Comparison of ENCODE assay signal across 8 cellular contexts in the genomic region with DNA sequence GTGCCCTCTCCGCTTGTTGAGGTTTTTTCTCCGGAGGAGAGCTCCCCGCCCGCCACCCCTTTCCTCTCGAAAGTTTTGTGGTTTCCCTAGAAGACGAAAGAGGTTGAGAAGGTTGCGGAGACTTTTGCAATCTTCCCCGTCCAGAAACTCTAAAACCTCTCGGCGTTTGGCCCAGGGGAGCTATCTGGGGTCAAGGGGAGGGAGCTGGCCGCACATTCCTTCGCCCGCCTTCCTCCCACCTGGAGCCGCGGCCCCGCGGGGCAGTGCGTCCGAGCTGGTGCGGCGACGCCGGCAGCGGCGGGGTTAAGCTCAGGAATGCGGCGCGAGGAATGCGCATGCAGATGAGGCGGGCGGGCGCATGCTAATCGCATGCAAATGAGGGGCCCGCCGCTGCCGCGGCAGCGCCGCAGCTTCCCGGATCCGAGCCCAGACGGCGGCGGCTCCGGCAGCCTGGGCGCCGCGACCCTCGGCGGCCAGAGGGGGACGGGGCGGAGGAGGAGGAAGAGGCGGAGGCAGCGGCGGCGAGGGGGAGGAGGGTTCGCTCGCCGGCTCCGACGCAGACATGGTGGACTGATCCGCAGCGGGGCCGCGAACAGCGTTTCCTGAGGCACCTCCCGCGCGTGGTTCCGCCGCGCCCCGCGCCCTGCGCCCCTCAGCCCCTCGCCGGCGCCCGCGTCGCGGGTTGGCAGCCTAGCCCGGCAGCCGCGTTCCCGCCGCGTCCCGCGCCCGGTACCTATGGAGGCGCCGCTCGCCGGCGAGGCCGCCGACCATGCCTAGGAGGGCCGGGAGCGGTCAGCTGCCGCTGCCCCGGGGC. TPM values are rescaled to one million over a fixed set of nuclear protein-coding genes. Genes with fewer than 3 reads are reported as not detected.
A peak's percentile ranks its signal among the peaks of the same experiment; 100 is the strongest.
DNase-seq lines count a peak whose midpoint lies in the region; ATAC-seq and TF ChIP-seq lines count a peak whose summit lies in the region.

A gene (plus strand): TSS at position 535 of the 814 bp plus-strand sequence. CDS start 235 bp downstream, at position 770.

- no peaks in the 10 kb centered on the region for H3K4me1 Mint-ChIP-seq in activated T-helper 17 cell treated with anti-CD3 and anti-CD28 coated beads, Interleukin-2, amount 50 U/mL, for 72 hours

- peak within 1 kb of the TSS; percentile 78 to 96 (median 82) for H3K4me3 ChIP-seq in esophagus squamous epithelium
- peak within 1 kb of the TSS; percentile 68 to 78 for H3K4me3 ChIP-seq in mucosa of rectum (ENCODE audit: low read length in 2 of 2)

- peak; percentile 92 for DNase-seq in ACHN
- DNase-seq in RKO (ENCODE audit: low spot score): peak; percentile 93
- DNase-seq in esophagus squamous epithelium (lab: John Stamatoyannopoulos, UW): peak; percentile 12
- peak; percentile 47 for DNase-seq in stimulated activated CD8-positive, alpha-beta memory T cell treated with anti-CD3 and anti-CD28 coated beads, Interleukin-4, amount 100 ng/mL, for 24 hours (ENCODE audit: low read depth)

- peak within 1 kb of the TSS; percentile 32 to 67 for H3K9ac ChIP-seq in mucosa of rectum (ENCODE audit: low read depth in 1 of 2, low read length in 2 of 2)

- H3K4me1 ChIP-seq in esophagus squamous epithelium (peaks cover 7 to 63% (median 10%) of the 10 kb centered on the region in 3 donors), mucosa of rectum (ENCODE audit: control insufficient read depth in 2 of 2, insufficient read depth in 2 of 2, low read length in 2 of 2) (peaks cover 7 to 10% of the 10 kb centered on the region in 2 donors)

- in situ Hi-C loops in ACHN (cut with HindIII; ENCODE audit: low pct_ligation_motif_present, low pct_unique_long_range_greater_than_20kb, low sequenced_read_pairs): no loop called here

- H3K27ac Mint-ChIP-seq in activated T-helper 17 cell treated with anti-CD3 and anti-CD28 coated beads, Interleukin-2, amount 50 U/mL, for 72 hours: no peak within 1 kb of the TSS

- peak in 3 of 4 donors; percentile 23 to 78 (median 74) for TF ChIP-seq POLR2A in esophagus squamous epithelium (IDR thresholded peaks at IDR 0.05)

- 0% methylated on average over 12 to 28 of the region's 102 CpGs for WGBS in esophagus squamous epithelium, 2 donors

- H3K27me3 Mint-ChIP-seq in activated T-helper 17 cell treated with anti-CD3 and anti-CD28 coated beads, Interleukin-2, amount 50 U/mL, for 72 hours: peaks cover 26% of the 10 kb centered on the region

- H3K36me3 ChIP-seq in esophagus squamous epithelium (no peaks in the 10 kb centered on the region), mucosa of rectum (ENCODE audit: control insufficient read depth in 2 of 2, insufficient read depth in 2 of 2, low read length in 2 of 2) (no peaks in the 10 kb centered on the region)

- H3K9me3 ChIP-seq in esophagus squamous epithelium: no peaks in the 10 kb centered on the region
- H3K9me3 ChIP-seq in mucosa of rectum (ENCODE audit: control insufficient read depth in 2 of 2, low read length in 2 of 2): no peaks in the 10 kb centered on the region

- ATAC-seq in GM19043 (IDR thresholded peaks at IDR 0.05; ENCODE audit: low read depth, unreplicated experiment) (peak; percentile 65), HG03520 (IDR thresholded peaks at IDR 0.05; ENCODE audit: unreplicated experiment) (peak; percentile 42)
- peak; percentile 82 for ATAC-seq in activated T-helper 17 cell treated with anti-CD3 and anti-CD28 coated beads, Interleukin-2, amount 50 U/mL, for 72 hours (replicated peaks)

- peak within 1 kb of the TSS; percentile 81 for H3K4me3 Mint-ChIP-seq in activated T-helper 17 cell treated with anti-CD3 and anti-CD28 coated beads, Interleukin-2, amount 50 U/mL, for 72 hours

- peak within 1 kb of the TSS; percentile 91 to 98 (median 96) for H3K27ac ChIP-seq in esophagus squamous epithelium
- peak within 1 kb of the TSS; percentile 73 to 85 for H3K27ac ChIP-seq in mucosa of rectum (ENCODE audit: low read depth in 2 of 2, low read length in 2 of 2)

- H3K36me3 Mint-ChIP-seq in activated T-helper 17 cell treated with anti-CD3 and anti-CD28 coated beads, Interleukin-2, amount 50 U/mL, for 72 hours (ENCODE audit: low read depth): peaks cover 7% of the 10 kb centered on the region

- H3K27me3 ChIP-seq in esophagus squamous epithelium (no peaks in the 10 kb centered on the region), mucosa of rectum (ENCODE audit: control insufficient read depth in 2 of 2, insufficient read depth in 2 of 2, low read length in 2 of 2) (peaks cover 37 to 40% of the 10 kb centered on the region in 2 donors)

- TF ChIP-seq CTCF in esophagus squamous epithelium (IDR thresholded peaks at IDR 0.05): peak in 2 of 6 experiments; percentile 21 to 32

- no peaks in the 10 kb centered on the region for H3K9me3 Mint-ChIP-seq in activated T-helper 17 cell treated with anti-CD3 and anti-CD28 coated beads, Interleukin-2, amount 50 U/mL, for 72 hours

- intact Hi-C loops in esophagus squamous epithelium (cut with DNase I): no loop called here

RNA-seq across cellular contexts. Expression of the gene that starts here (rescaled TPM):
- 10 to 100 TPM in 1 of 2 donors, under 1 TPM in 1; 0.76 to 11.9 TPM for total RNA-seq in activated T-helper 17 cell treated with anti-CD3 and anti-CD28 coated beads, Interleukin-2, amount 50 U/mL, for 72 hours
- total RNA-seq in esophagus squamous epithelium: 10 to 100 TPM in 1 of 4 donors, 1 to 10 TPM in 3; 7.4 to 24.8 (median 8.0) TPM

Comparison
In these comparisons a context has a peak if more than half of its experiments do, and no peak if none do; other contexts are left out.
1. Peak in every context shown above with its lines: DNase-seq, ATAC-seq, H3K4me3 ChIP-seq and H3K27ac ChIP-seq.
2. DNase-seq: peak in every context shown above with its lines; median percentile 93 in RKO; 92 in ACHN; 47 in stimulated activated CD8-positive, alpha-beta memory T cell treated with anti-CD3 and anti-CD28 coated beads, Interleukin-4, amount 100 ng/mL, for 24 hours; 12 in esophagus squamous epithelium.